ENCODE assay signal across 13 cellular contexts in the genomic region with DNA sequence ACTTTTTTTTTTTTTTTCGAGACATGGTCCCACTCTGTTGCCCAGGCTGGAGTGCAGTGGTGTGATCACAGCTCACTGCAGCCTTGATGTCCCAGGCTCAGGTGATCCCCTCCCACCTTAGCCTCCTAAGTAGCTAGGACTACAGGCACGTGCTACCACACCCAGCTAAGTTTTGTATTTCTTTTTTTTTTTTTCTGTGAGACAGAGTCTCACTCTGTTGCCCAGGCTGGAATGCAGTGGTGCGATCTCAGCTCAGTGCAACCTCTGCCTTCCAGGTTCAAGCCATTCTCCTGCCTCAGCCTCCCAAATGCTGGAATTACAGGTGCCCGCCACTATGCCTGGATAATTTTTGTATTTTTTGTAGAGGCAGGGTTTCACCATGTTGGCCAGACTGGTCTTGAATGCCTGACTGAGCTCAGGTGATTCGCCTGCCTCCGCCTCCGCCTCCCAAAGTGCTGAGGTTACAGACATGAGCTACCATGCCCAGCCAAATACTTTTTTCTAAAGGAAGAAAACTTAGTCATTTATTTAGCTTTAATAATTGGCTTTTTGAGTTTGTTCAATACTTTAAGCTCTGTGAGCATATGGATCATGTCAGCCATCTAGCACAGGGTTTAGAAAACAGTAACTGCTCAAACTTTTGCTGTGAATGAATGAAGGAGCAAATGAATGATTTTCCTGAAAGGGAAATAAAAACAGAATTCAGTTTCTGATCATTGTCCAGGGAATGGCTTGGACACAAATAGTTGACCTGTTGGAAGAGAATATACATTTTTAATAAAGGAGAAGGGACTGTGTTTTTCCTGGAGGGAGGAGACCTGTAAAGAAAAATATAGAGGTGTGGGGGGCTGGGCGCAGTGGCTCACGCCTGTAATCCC. TPM values are rescaled to one million over a fixed set of nuclear protein-coding genes. Genes with fewer than 3 reads are reported as not detected.
DNase-seq lines count a peak whose midpoint lies in the region; ATAC-seq and TF ChIP-seq lines count a peak whose summit lies in the region.
"Had no signal": no experiment of that assay in that cellular context is flagged by ENCODE, and none has a peak within 500 bp of the region (broad histone marks: within the 10 kb centered on the region; RNA-seq: fewer than 3 reads in every experiment).

No MANE protein-coding gene starts in this region.

- no peak overlapping the region for H3K4me3 ChIP-seq in left lung

- peaks cover 10 to 54% of the 10 kb centered on the region in 2 donors for H3K4me1 ChIP-seq in left lung

- peak overlapping the region; percentile 30 for H3K27ac Mint-ChIP-seq in stimulated activated effector memory CD8-positive, alpha-beta T cell treated with anti-CD3 and anti-CD28 coated beads, Interleukin-12 subunit alpha, Interleukin-12 subunit beta, amount 100 ng/mL, for 72 hours
- H3K27ac Mint-ChIP-seq: activated naive CD4-positive, alpha-beta T cell treated with anti-CD3 and anti-CD28 coated beads for 36 hours had no signal

- peak; percentile 0 for ATAC-seq in GM19351 (IDR thresholded peaks at IDR 0.05; ENCODE audit: unreplicated experiment)
- ATAC-seq in HG02642 (IDR thresholded peaks at IDR 0.05; ENCODE audit: poor library complexity, unreplicated experiment) = peak; percentile 20
- ATAC-seq in HG03457 (IDR thresholded peaks at IDR 0.05; ENCODE audit: unreplicated experiment) = peak; percentile 20
- no peak for ATAC-seq in stimulated activated effector memory CD8-positive, alpha-beta T cell treated with anti-CD3 and anti-CD28 coated beads, Interleukin-12 subunit alpha, Interleukin-12 subunit beta, amount 100 ng/mL, for 72 hours
- no peak for ATAC-seq in left lung
- ATAC-seq in HG02588 (IDR thresholded peaks at IDR 0.05; ENCODE audit: unreplicated experiment) = no peak

- peaks cover 54% of the 10 kb centered on the region for H3K4me1 Mint-ChIP-seq in stimulated activated effector memory CD8-positive, alpha-beta T cell treated with anti-CD3 and anti-CD28 coated beads, Interleukin-12 subunit alpha, Interleukin-12 subunit beta, amount 100 ng/mL, for 72 hours

- intact Hi-C loops in left lung (cut with DNase I) = no loop called here

- H3K36me3 ChIP-seq in left lung = no peaks in the 10 kb centered on the region

- no peak for DNase-seq in stimulated activated effector memory CD8-positive, alpha-beta T cell treated with anti-CD3 and anti-CD28 coated beads, Interleukin-12 subunit alpha, Interleukin-12 subunit beta, amount 100 ng/mL, for 72 hours (ENCODE audit: low spot score in 2 of 2)
- DNase-seq in left lung = no peak
- DNase-seq in NCI-H510A treated with DMSO at 0.1 percent for 48 hours (lab: John Stamatoyannopoulos, UW) = no peak
- DNase-seq: activated CD8-positive, alpha-beta memory T cell treated with anti-CD3 and anti-CD28 coated beads for 24 hours; central memory CD4-positive, alpha-beta T cell; small intestine; trophoblast cell had no signal

- H3K36me3 Mint-ChIP-seq in stimulated activated effector memory CD8-positive, alpha-beta T cell treated with anti-CD3 and anti-CD28 coated beads, Interleukin-12 subunit alpha, Interleukin-12 subunit beta, amount 100 ng/mL, for 72 hours = peaks cover 7% of the 10 kb centered on the region

- H3K9me3 ChIP-seq in left lung = no peaks in the 10 kb centered on the region

- no peaks in the 10 kb centered on the region for H3K27me3 ChIP-seq in left lung

- H3K4me3 Mint-ChIP-seq in stimulated activated effector memory CD8-positive, alpha-beta T cell treated with anti-CD3 and anti-CD28 coated beads, Interleukin-12 subunit alpha, Interleukin-12 subunit beta, amount 100 ng/mL, for 72 hours = no peak overlapping the region
- H3K4me3 Mint-ChIP-seq: activated naive CD4-positive, alpha-beta T cell treated with anti-CD3 and anti-CD28 coated beads for 36 hours had no signal

- no peaks in the 10 kb centered on the region for H3K9me3 Mint-ChIP-seq in stimulated activated effector memory CD8-positive, alpha-beta T cell treated with anti-CD3 and anti-CD28 coated beads, Interleukin-12 subunit alpha, Interleukin-12 subunit beta, amount 100 ng/mL, for 72 hours
- H3K9me3 Mint-ChIP-seq: activated naive CD4-positive, alpha-beta T cell treated with anti-CD3 and anti-CD28 coated beads for 36 hours had no signal

- TF ChIP-seq CTCF in left lung (IDR thresholded peaks at IDR 0.05) = no peak

- no peak overlapping the region for H3K27ac ChIP-seq in left lung
- H3K27ac ChIP-seq: HL-60 had no signal

RNA-seq across cellular contexts. Expression of a gene that starts 26.0 kb away (rescaled TPM):
- 10 to 100 TPM; 89.1 to 96.9 TPM for total RNA-seq in left lung

Comparison
In these comparisons a context has a peak if more than half of its experiments do, and no peak if none do; other contexts are left out.
1. ATAC-seq: peak in GM19351 (single experiment), HG02642 (single experiment) and HG03457 (single experiment); none in stimulated activated effector memory CD8-positive, alpha-beta T cell treated with anti-CD3 and anti-CD28 coated beads, Interleukin-12 subunit alpha, Interleukin-12 subunit beta, amount 100 ng/mL, for 72 hours (single experiment), left lung (single experiment) and HG02588 (single experiment).